In genomic region chr2:112692496-112692911, GRCh38 we compare ENCODE assay signal across 9 cellular contexts. TPM values are rescaled to one million over a fixed set of nuclear protein-coding genes. Genes with fewer than 3 reads are reported as not detected.
DNase-seq lines count a peak whose midpoint lies in the region; ATAC-seq and TF ChIP-seq lines count a peak whose summit lies in the region.
"Had no signal": no experiment of that assay in that cellular context is flagged by ENCODE, and none has a peak within 500 bp of the region (broad histone marks: within the 10 kb centered on the region; RNA-seq: fewer than 3 reads in every experiment).

No MANE protein-coding gene starts in this region.

- no peak for TF ChIP-seq RAD21 in IMR-90 (IDR thresholded peaks at IDR 0.05; ENCODE audit: low read length)

- no peaks in the 10 kb centered on the region for H4K20me1 ChIP-seq in IMR-90 (ENCODE audit: insufficient read depth, low read length)

- H3K36me3 ChIP-seq in IMR-90 (ENCODE audit: control insufficient read depth, insufficient read depth, low read length): no peaks in the 10 kb centered on the region
- H3K36me3 ChIP-seq in kidney epithelial cell (ENCODE audit: control insufficient read depth, insufficient read depth, low read length): no peaks in the 10 kb centered on the region
- H3K36me3 ChIP-seq: cardiac muscle cell had no signal

- peak overlapping the region; percentile 15; the same call in 1 of the 2 replicates for H3K4me2 ChIP-seq in IMR-90 (ENCODE audit: low read depth, low read length)

- H4K8ac ChIP-seq in IMR-90 (ENCODE audit: low read depth in 2 of 2, low read length in 2 of 2): peak overlapping the region; percentile 23 to 85; a peak in 3 of 4 replicates

- peak overlapping the region; percentile 3; the same call in 1 of the 2 replicates for H3K9ac ChIP-seq in IMR-90 (ENCODE audit: low read depth, low read length)

- H2AFZ ChIP-seq in IMR-90 (replicated peaks; ENCODE audit: low read length, poor library complexity): peak overlapping the region; percentile 87

- peaks cover 23% of the 10 kb centered on the region for H3K9me1 ChIP-seq in IMR-90 (ENCODE audit: insufficient read depth, low read length)

- WGBS in IMR-90 (ENCODE audit: extremely low coverage in 2 of 2, insufficient read length in 1 of 2), 2 experiments: 0% methylated on average over 2 of the region's 5 CpGs; no CpG with 5 or more reads in 1 of the 2 experiments

- peak overlapping the region; percentile 85 for H4K91ac ChIP-seq in IMR-90 (ENCODE audit: insufficient read depth, low read depth, low read length)

- CTCF ChIA-PET in IMR-90 (lab: Yijun Ruan, JAX): interaction anchor here (0.8 to 1.1 kb wide), 3 partner anchors 15 to 68 kb away, joined by 3 read pairs; no protein-coding TSS in a partner anchor

- H3K4ac ChIP-seq in IMR-90 (ENCODE audit: low read depth, low read length): peak overlapping the region; percentile 93

- POLR2A ChIA-PET in IMR-90 (lab: Charles Lee; ENCODE audit: unreplicated experiment): interaction anchor here (0.5 to 0.6 kb wide), 2 partner anchors 33 to 39 kb away, joined by 3 to 6 read pairs; no protein-coding TSS in a partner anchor

- H4K5ac ChIP-seq in IMR-90 (ENCODE audit: low read depth, low read length): peak overlapping the region; percentile 76

- no peaks in the 10 kb centered on the region for H3K9me3 ChIP-seq in IMR-90 (ENCODE audit: control insufficient read depth, insufficient read depth, low read length)

- intact Hi-C loops in IMR-90 (cut with micrococcal nuclease): no loop called here

- H3K18ac ChIP-seq in IMR-90 (ENCODE audit: low read depth, low read length): peak overlapping the region; percentile 84

- H2BK15ac ChIP-seq in IMR-90 (ENCODE audit: low read depth, low read length): peak overlapping the region; percentile 82; the same call in 2 of the 3 replicates

- dilution Hi-C loops in IMR-90 (cut with HindIII; ENCODE audit: low sequenced_read_pairs, unreplicated experiment): no loop called here

- H3K14ac ChIP-seq in IMR-90 (replicated peaks; ENCODE audit: low read depth, low read length): peak overlapping the region; percentile 87

- H3K79me1 ChIP-seq in IMR-90 (ENCODE audit: low read depth in 1 of 2, low read length in 2 of 2): 0 out of 4 replicates have a peak, but pooled peaks cover 0 to 5% of the 10 kb centered on the region in 2 experiments

- peak overlapping the region; percentile 95 for H2BK20ac ChIP-seq in IMR-90 (ENCODE audit: low read depth, low read length)

- ATAC-seq in GM21786 (IDR thresholded peaks at IDR 0.05; ENCODE audit: unreplicated experiment) (peak; percentile 86), IMR-90 (ENCODE audit: low read depth) (peak; percentile 97), HG03025 (IDR thresholded peaks at IDR 0.05; ENCODE audit: low FRiP score, unreplicated experiment) (no peak)

- no peaks in the 10 kb centered on the region for H3K27me3 ChIP-seq in IMR-90 (ENCODE audit: control insufficient read depth, insufficient read depth, low read length)
- H3K27me3 ChIP-seq in kidney epithelial cell (ENCODE audit: control insufficient read depth, insufficient read depth, low read length): no peaks in the 10 kb centered on the region
- H3K27me3 ChIP-seq: cardiac muscle cell had no signal

- no peak overlapping the region for H3K56ac ChIP-seq in IMR-90 (ENCODE audit: extremely low read depth, insufficient read depth, low read length)

- peak overlapping the region; percentile 93 for H2BK120ac ChIP-seq in IMR-90 (ENCODE audit: low read depth, low read length)

- no peak; the same call in 1 of the 2 replicates for TF ChIP-seq POLR2A in IMR-90 (IDR thresholded peaks at IDR 0.05; ENCODE audit: low read depth, low read length)

- H3K23ac ChIP-seq in IMR-90 (ENCODE audit: low read depth, low read length): peak overlapping the region; percentile 75

- TF ChIP-seq CTCF in IMR-90 (conservative IDR thresholded peaks at IDR 0.05; ENCODE audit: low read depth, low read length) (no peak), astrocyte of the cerebellum (IDR thresholded peaks at IDR 0.05; ENCODE audit: low read depth, low read length, missing control alignments) (no peak), kidney epithelial cell (IDR thresholded peaks at IDR 0.05; ENCODE audit: insufficient read depth, low read length, poor library complexity, severe bottlenecking) (no peak)

- peak; percentile 85 for DNase-seq in GDM1 (lab: John Stamatoyannopoulos, UW)
- DNase-seq in IMR-90: peak; percentile 98
- DNase-seq in SKM-1 treated with dmso at 0.1 percent for 144 hours (lab: John Stamatoyannopoulos, UW; ENCODE audit: unreplicated experiment): peak; percentile 95
- peak; percentile 77 for DNase-seq in astrocyte of the cerebellum (ENCODE audit: low read depth)
- DNase-seq in kidney epithelial cell (ENCODE audit: low read depth): peak; percentile 93
- DNase-seq in stimulated activated CD8-positive, alpha-beta memory T cell treated with anti-CD3 and anti-CD28 coated beads, Interleukin-4, amount 100 ng/mL, for 48 hours: peak; percentile 74

- H3K4me1 ChIP-seq in IMR-90 (ENCODE audit: control insufficient read depth, insufficient read depth, low read length): peaks cover 12% of the 10 kb centered on the region

- peak overlapping the region; percentile 73 for H3K27ac ChIP-seq in IMR-90 (ENCODE audit: insufficient read depth, low read length)
- H3K27ac ChIP-seq: cardiac muscle cell had no signal

- peak overlapping the region; percentile 90 for H2AK5ac ChIP-seq in IMR-90 (ENCODE audit: low read depth, low read length)

- no TSS peak for BruUV-seq in IMR-90 (replicated peaks; lab: Mats Ljungman, UMichigan)

- H2BK5ac ChIP-seq in IMR-90 (ENCODE audit: low read depth, low read length, poor library complexity, severe bottlenecking): peak overlapping the region; percentile 85

- in situ Hi-C loops in IMR-90 (cut with MboI; ENCODE audit: low sequenced_read_pairs): no loop called here
- in situ Hi-C loops in astrocyte of the cerebellum (cut with HindIII; ENCODE audit: low sequenced_read_pairs): no loop called here

- no peak overlapping the region for H3K4me3 ChIP-seq in IMR-90 (ENCODE audit: insufficient read depth, low read depth, low read length)
- H3K4me3 ChIP-seq in astrocyte of the cerebellum (ENCODE audit: low read depth, low read length): no peak overlapping the region
- no peak overlapping the region for H3K4me3 ChIP-seq in kidney epithelial cell (ENCODE audit: low read depth, low read length)
- H3K4me3 ChIP-seq: cardiac muscle cell had no signal

- H2AK9ac ChIP-seq in IMR-90 (replicated peaks; ENCODE audit: low read depth, low read length, poor library complexity): peak overlapping the region; percentile 90

TF ChIP-seq in IMR-90, 13 proteins besides CTCF, POLR2A, EP300 and RAD21:
- peak; percentile 78 for TF ChIP-seq MAFK (IDR thresholded peaks at IDR 0.05; ENCODE audit: low read depth, low read length)
- TF ChIP-seq, protein P1, sequence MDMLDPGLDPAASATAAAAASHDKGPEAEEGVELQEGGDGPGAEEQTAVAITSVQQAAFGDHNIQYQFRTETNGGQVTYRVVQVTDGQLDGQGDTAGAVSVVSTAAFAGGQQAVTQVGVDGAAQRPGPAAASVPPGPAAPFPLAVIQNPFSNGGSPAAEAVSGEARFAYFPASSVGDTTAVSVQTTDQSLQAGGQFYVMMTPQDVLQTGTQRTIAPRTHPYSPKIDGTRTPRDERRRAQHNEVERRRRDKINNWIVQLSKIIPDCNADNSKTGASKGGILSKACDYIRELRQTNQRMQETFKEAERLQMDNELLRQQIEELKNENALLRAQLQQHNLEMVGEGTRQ (IDR thresholded peaks at IDR 0.05; ENCODE audit: low read depth, low read length): peak; percentile 87
- TF ChIP-seq MAZ (IDR thresholded peaks at IDR 0.05; ENCODE audit: borderline replicate concordance, low read depth, low read length): no peak; the same call in 1 of the 2 replicates
- TF ChIP-seq CHD1 (IDR thresholded peaks at IDR 0.05; ENCODE audit: low read depth, low read length): no peak
- no peak for TF ChIP-seq SMC3 (IDR thresholded peaks at IDR 0.05; ENCODE audit: low read depth, low read length)
- TF ChIP-seq, protein P2, sequence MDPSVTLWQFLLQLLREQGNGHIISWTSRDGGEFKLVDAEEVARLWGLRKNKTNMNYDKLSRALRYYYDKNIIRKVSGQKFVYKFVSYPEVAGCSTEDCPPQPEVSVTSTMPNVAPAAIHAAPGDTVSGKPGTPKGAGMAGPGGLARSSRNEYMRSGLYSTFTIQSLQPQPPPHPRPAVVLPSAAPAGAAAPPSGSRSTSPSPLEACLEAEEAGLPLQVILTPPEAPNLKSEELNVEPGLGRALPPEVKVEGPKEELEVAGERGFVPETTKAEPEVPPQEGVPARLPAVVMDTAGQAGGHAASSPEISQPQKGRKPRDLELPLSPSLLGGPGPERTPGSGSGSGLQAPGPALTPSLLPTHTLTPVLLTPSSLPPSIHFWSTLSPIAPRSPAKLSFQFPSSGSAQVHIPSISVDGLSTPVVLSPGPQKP (IDR thresholded peaks at IDR 0.05; ENCODE audit: borderline replicate concordance, low read depth, low read length): no peak
- 0 out of 2 replicates have a peak, but pooled peaks have one; percentile 8 for TF ChIP-seq CEBPB (IDR thresholded peaks at IDR 0.05; ENCODE audit: low read depth, low read length)
- peak; percentile 53; the same call in 1 of the 2 replicates for TF ChIP-seq MXI1 (IDR thresholded peaks at IDR 0.05; ENCODE audit: borderline replicate concordance, low read depth, low read length)
- 0 out of 2 replicates have a peak, but pooled peaks have one; percentile 24 for TF ChIP-seq RFX5 (IDR thresholded peaks at IDR 0.05; ENCODE audit: low read depth, low read length)
- TF ChIP-seq BHLHE40 (IDR thresholded peaks at IDR 0.05; ENCODE audit: low read depth, low read length): peak; percentile 45; the same call in 1 of the 2 replicates
- peak; percentile 93 for TF ChIP-seq NFE2L2 (IDR thresholded peaks at IDR 0.05; ENCODE audit: low read depth, low read length)
- TF ChIP-seq FOS (IDR thresholded peaks at IDR 0.05; ENCODE audit: low read depth, low read length): peak; percentile 78
- TF ChIP-seq RCOR1 (IDR thresholded peaks at IDR 0.05; ENCODE audit: insufficient replicate concordance, low read length): peak; percentile 86

RNA-seq across cellular contexts. Expression of gene NT5DC4, which starts 28.3 kb away (rescaled TPM):
- total RNA-seq in IMR-90 (2012; rRNA removed) (not detected in 2 replicates), kidney epithelial cell (0.14 TPM in 1 of 2 replicates, not detected in the other)
- not detected in 2 replicates for polyA plus RNA-seq in IMR-90 (2012; rRNA removed)
- polyA plus RNA-seq in IMR-90 (2012; cell fraction: cytosol; rRNA removed): not detected in 2 replicates
- not detected in 2 replicates for polyA plus RNA-seq in IMR-90 (2012; cell fraction: nucleus; rRNA removed; ENCODE audit: low replicate concordance)
- total RNA-seq: cardiac muscle cell had no signal
- polyA plus RNA-seq: cardiac muscle cell had no signal

RNA-seq across cellular contexts. Expression of gene SLC20A1, which starts 46.8 kb away (rescaled TPM):
- total RNA-seq in IMR-90 (2012; rRNA removed) (94.1 and 123 TPM in 2 replicates), kidney epithelial cell (101 TPM in 2 replicates)
- 72.3 and 93.6 TPM in 2 replicates for polyA plus RNA-seq in IMR-90 (2012; rRNA removed)
- polyA plus RNA-seq in IMR-90 (2012; cell fraction: cytosol; rRNA removed): 20.4 and 27.2 TPM in 2 replicates
- 27.1 and 155 TPM in 2 replicates for polyA plus RNA-seq in IMR-90 (2012; cell fraction: nucleus; rRNA removed; ENCODE audit: low replicate concordance)
